2 cellular contexts compared by ENCODE assay signal in the genomic region with DNA sequence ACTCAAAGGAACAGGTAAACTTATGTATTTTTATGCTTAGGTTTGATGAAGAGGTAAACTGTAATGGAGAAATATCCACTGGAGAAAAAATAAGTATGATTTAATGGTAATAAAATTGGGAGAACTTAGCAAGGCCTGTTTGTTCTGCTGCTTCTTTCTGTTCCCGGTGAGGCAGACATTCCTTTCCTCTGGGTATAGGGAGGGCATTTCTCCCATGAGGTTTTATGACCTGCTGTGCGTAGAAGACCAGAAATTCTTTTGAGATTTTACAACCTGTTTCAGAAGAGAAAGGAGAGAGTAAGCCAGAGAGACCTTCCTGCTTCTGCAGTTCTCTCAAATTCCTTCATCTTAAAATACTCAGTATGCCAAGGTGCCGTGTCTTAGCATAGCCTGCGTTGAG.
TF ChIP-seq lines count a peak whose summit lies in the region.

No MANE protein-coding gene starts in this region.

TF ChIP-seq in GM23338, 12 proteins besides CTCF, POLR2A, EP300 and RAD21 (continued from another document):
- TF ChIP-seq, protein P1, sequence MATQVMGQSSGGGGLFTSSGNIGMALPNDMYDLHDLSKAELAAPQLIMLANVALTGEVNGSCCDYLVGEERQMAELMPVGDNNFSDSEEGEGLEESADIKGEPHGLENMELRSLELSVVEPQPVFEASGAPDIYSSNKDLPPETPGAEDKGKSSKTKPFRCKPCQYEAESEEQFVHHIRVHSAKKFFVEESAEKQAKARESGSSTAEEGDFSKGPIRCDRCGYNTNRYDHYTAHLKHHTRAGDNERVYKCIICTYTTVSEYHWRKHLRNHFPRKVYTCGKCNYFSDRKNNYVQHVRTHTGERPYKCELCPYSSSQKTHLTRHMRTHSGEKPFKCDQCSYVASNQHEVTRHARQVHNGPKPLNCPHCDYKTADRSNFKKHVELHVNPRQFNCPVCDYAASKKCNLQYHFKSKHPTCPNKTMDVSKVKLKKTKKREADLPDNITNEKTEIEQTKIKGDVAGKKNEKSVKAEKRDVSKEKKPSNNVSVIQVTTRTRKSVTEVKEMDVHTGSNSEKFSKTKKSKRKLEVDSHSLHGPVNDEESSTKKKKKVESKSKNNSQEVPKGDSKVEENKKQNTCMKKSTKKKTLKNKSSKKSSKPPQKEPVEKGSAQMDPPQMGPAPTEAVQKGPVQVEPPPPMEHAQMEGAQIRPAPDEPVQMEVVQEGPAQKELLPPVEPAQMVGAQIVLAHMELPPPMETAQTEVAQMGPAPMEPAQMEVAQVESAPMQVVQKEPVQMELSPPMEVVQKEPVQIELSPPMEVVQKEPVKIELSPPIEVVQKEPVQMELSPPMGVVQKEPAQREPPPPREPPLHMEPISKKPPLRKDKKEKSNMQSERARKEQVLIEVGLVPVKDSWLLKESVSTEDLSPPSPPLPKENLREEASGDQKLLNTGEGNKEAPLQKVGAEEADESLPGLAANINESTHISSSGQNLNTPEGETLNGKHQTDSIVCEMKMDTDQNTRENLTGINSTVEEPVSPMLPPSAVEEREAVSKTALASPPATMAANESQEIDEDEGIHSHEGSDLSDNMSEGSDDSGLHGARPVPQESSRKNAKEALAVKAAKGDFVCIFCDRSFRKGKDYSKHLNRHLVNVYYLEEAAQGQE (IDR thresholded peaks at IDR 0.05; ENCODE audit: unreplicated experiment) = no peak
- TF ChIP-seq, protein P2, sequence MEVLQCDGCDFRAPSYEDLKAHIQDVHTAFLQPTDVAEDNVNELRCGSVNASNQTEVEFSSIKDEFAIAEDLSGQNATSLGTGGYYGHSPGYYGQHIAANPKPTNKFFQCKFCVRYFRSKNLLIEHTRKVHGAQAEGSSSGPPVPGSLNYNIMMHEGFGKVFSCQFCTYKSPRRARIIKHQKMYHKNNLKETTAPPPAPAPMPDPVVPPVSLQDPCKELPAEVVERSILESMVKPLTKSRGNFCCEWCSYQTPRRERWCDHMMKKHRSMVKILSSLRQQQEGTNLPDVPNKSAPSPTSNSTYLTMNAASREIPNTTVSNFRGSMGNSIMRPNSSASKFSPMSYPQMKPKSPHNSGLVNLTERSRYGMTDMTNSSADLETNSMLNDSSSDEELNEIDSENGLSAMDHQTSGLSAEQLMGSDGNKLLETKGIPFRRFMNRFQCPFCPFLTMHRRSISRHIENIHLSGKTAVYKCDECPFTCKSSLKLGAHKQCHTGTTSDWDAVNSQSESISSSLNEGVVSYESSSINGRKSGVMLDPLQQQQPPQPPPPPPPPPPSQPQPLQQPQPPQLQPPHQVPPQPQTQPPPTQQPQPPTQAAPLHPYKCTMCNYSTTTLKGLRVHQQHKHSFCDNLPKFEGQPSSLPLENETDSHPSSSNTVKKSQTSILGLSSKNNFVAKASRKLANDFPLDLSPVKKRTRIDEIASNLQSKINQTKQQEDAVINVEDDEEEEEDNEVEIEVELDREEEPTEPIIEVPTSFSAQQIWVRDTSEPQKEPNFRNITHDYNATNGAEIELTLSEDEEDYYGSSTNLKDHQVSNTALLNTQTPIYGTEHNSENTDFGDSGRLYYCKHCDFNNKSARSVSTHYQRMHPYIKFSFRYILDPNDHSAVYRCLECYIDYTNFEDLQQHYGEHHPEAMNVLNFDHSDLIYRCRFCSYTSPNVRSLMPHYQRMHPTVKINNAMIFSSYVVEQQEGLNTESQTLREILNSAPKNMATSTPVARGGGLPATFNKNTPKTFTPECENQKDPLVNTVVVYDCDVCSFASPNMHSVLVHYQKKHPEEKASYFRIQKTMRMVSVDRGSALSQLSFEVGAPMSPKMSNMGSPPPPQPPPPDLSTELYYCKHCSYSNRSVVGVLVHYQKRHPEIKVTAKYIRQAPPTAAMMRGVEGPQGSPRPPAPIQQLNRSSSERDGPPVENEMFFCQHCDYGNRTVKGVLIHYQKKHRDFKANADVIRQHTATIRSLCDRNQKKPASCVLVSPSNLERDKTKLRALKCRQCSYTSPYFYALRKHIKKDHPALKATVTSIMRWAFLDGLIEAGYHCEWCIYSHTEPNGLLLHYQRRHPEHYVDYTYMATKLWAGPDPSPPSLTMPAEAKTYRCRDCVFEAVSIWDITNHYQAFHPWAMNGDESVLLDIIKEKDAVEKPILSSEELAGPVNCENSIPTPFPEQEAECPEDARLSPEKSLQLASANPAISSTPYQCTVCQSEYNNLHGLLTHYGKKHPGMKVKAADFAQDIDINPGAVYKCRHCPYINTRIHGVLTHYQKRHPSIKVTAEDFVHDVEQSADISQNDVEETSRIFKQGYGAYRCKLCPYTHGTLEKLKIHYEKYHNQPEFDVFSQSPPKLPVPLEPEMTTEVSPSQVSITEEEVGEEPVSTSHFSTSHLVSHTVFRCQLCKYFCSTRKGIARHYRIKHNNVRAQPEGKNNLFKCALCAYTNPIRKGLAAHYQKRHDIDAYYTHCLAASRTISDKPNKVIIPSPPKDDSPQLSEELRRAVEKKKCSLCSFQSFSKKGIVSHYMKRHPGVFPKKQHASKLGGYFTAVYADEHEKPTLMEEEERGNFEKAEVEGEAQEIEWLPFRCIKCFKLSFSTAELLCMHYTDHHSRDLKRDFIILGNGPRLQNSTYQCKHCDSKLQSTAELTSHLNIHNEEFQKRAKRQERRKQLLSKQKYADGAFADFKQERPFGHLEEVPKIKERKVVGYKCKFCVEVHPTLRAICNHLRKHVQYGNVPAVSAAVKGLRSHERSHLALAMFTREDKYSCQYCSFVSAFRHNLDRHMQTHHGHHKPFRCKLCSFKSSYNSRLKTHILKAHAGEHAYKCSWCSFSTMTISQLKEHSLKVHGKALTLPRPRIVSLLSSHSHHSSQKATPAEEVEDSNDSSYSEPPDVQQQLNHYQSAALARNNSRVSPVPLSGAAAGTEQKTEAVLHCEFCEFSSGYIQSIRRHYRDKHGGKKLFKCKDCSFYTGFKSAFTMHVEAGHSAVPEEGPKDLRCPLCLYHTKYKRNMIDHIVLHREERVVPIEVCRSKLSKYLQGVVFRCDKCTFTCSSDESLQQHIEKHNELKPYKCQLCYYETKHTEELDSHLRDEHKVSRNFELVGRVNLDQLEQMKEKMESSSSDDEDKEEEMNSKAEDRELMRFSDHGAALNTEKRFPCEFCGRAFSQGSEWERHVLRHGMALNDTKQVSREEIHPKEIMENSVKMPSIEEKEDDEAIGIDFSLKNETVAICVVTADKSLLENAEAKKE (CRISPR knock-in tag; IDR thresholded peaks at IDR 0.05) = no peak
- TF ChIP-seq CREB1 (CRISPR knock-in tag; IDR thresholded peaks at IDR 0.05; ENCODE audit: low read depth) (no peak), JUNB (IDR thresholded peaks at IDR 0.05; ENCODE audit: unreplicated experiment) (no peak)

TF ChIP-seq in WTC11, 78 proteins besides CTCF, POLR2A, EP300 and RAD21 (continued from another document):
- TF ChIP-seq, protein P3, sequence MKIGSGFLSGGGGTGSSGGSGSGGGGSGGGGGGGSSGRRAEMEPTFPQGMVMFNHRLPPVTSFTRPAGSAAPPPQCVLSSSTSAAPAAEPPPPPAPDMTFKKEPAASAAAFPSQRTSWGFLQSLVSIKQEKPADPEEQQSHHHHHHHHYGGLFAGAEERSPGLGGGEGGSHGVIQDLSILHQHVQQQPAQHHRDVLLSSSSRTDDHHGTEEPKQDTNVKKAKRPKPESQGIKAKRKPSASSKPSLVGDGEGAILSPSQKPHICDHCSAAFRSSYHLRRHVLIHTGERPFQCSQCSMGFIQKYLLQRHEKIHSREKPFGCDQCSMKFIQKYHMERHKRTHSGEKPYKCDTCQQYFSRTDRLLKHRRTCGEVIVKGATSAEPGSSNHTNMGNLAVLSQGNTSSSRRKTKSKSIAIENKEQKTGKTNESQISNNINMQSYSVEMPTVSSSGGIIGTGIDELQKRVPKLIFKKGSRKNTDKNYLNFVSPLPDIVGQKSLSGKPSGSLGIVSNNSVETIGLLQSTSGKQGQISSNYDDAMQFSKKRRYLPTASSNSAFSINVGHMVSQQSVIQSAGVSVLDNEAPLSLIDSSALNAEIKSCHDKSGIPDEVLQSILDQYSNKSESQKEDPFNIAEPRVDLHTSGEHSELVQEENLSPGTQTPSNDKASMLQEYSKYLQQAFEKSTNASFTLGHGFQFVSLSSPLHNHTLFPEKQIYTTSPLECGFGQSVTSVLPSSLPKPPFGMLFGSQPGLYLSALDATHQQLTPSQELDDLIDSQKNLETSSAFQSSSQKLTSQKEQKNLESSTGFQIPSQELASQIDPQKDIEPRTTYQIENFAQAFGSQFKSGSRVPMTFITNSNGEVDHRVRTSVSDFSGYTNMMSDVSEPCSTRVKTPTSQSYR (CRISPR knock-in tag; IDR thresholded peaks at IDR 0.05) = no peak
- TF ChIP-seq ZNF121 (CRISPR knock-in tag; IDR thresholded peaks at IDR 0.05) = no peak
